Comparison of ENCODE assay signal across 15 cellular contexts in the genomic region with DNA sequence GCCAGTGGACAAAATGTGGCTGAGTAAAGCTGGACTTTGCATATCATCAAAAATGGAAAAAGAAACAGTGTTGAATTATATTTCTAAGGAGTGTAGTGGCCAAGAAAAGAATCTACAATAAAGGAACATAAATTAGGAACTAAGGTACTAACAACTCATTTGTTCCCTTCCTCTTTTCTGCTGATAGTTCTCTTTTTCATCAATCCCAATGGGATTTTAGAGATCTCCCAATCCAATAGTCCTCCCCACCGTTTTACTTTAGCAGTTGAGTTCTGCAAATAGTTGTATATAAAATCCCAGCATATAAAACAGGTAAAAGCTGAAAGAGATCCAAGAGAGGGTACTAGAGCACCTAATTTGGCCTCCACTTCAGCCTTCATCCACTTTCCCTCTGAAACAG. TPM values are rescaled to one million over a fixed set of nuclear protein-coding genes. Genes with fewer than 3 reads are reported as not detected.
DNase-seq lines count a peak whose midpoint lies in the region; ATAC-seq and TF ChIP-seq lines count a peak whose summit lies in the region.
"Had no signal": no experiment of that assay in that cellular context is flagged by ENCODE, and none has a peak within 500 bp of the region (broad histone marks: within the 10 kb centered on the region; RNA-seq: fewer than 3 reads in every experiment).

No MANE protein-coding gene starts in this region.

- H3K4me3 Mint-ChIP-seq in type B pancreatic cell = peak overlapping the region; percentile 61

- peak overlapping the region; percentile 82 for H3K4me3 ChIP-seq in left ventricle myocardium inferior
- H3K4me3 ChIP-seq in PC-3 (ENCODE audit: low read length) = no peak overlapping the region
- peak overlapping the region in 1 of 4 experiments; percentile 10 for H3K4me3 ChIP-seq in fibroblast of lung (replicated peaks in 1 of 4; ENCODE audit: control extremely low read depth in 1 of 4, insufficient read depth in 1 of 4, low read depth in 3 of 4, low read length in 4 of 4)

- H3K9ac ChIP-seq in PC-3 (ENCODE audit: low read length) (no peak overlapping the region), fibroblast of lung (ENCODE audit: insufficient read depth, low read length) (no peak overlapping the region)

- BruUV-seq in PC-3 (replicated peaks; lab: Mats Ljungman, UMichigan) = no TSS peak

- peak overlapping the region; percentile 20; the same call in 1 of the 2 replicates for H3K4me2 ChIP-seq in PC-3 (ENCODE audit: low read length)
- H3K4me2 ChIP-seq in fibroblast of lung (ENCODE audit: extremely low read depth, insufficient read depth, low read length) = peak overlapping the region; percentile 14

- no peak for DNase-seq in left ventricle myocardium inferior
- no peak for DNase-seq in cardiac septum (ENCODE audit: low spot score)
- DNase-seq in PC-3 = no peak
- no peak for DNase-seq in fibroblast of lung (ENCODE audit: low read depth in 2 of 2)
- DNase-seq in type B pancreatic cell (ENCODE audit: extremely low spot score, unreplicated experiment) = no peak
- DNase-seq in NCI-H1105 treated with DMSO at 0.1 percent for 48 hours (lab: John Stamatoyannopoulos, UW) = no peak
- DNase-seq in putamen (ENCODE audit: low spot score) = no peak
- DNase-seq: activated CD4-positive, alpha-beta T cell treated with anti-CD3 and anti-CD28 coated beads for 1 hour; KG1; mesendoderm; NCI-H2029 treated with DMSO at 0.1 percent for 48 hours; stimulated activated CD4-positive, alpha-beta T cell treated with anti-CD3 and anti-CD28 coated beads, Interleukin-12 subunit alpha, Interleukin-12 subunit beta, amount 100 ng/mL, for 4 hours had no signal

- POLR2A ChIA-PET in PC-3 (lab: Charles Lee; ENCODE audit: unreplicated experiment) = no interaction called here

- H3K27me3 ChIP-seq in left ventricle myocardium inferior (ENCODE audit: low read depth) (no peaks in the 10 kb centered on the region), PC-3 (ENCODE audit: low read length) (no peaks in the 10 kb centered on the region), fibroblast of lung (ENCODE audit: control insufficient read depth, insufficient read depth, low read length) (no peaks in the 10 kb centered on the region)

- H3K27me3 Mint-ChIP-seq in type B pancreatic cell = no peaks in the 10 kb centered on the region

- no peaks in the 10 kb centered on the region for H3K36me3 Mint-ChIP-seq in type B pancreatic cell

- H3K9me3 Mint-ChIP-seq in type B pancreatic cell = no peaks in the 10 kb centered on the region

- H3K9me3 ChIP-seq in left ventricle myocardium inferior (replicated peaks) (no peaks in the 10 kb centered on the region), PC-3 (ENCODE audit: low read length) (no peaks in the 10 kb centered on the region), fibroblast of lung (ENCODE audit: control insufficient read depth, insufficient read depth, low read depth, low read length) (no peaks in the 10 kb centered on the region)
- H3K9me3 ChIP-seq: HAP-1, thoracic aorta had no signal

- H3F3A ChIP-seq in PC-3 (ENCODE audit: low read length, unreplicated experiment) = no peaks in the 10 kb centered on the region

- TF ChIP-seq CTCF in left ventricle myocardium inferior (IDR thresholded peaks at IDR 0.05; ENCODE audit: borderline replicate concordance) (no peak), PC-3 (conservative IDR thresholded peaks at IDR 0.05; ENCODE audit: low read depth, low read length) (no peak), fibroblast of lung (conservative IDR thresholded peaks at IDR 0.05 in 1 of 2, IDR thresholded peaks at IDR 0.05 in 1 of 2; ENCODE audit: low read depth in 1 of 2, low read length in 2 of 2) (no peak), type B pancreatic cell (conservative IDR thresholded peaks at IDR 0.05) (no peak)

- intact Hi-C loops in left ventricle myocardium inferior (cut with micrococcal nuclease) = no loop called here
- intact Hi-C loops in cardiac septum (cut with DNase I) = no loop called here
- intact Hi-C loops in PC-3 (cut with micrococcal nuclease) = no loop called here

- H3K79me2 ChIP-seq in PC-3 (ENCODE audit: low read length) (peaks cover 50% of the 10 kb centered on the region), fibroblast of lung (ENCODE audit: control insufficient read depth, insufficient read depth, low read length) (peaks cover 5% of the 10 kb centered on the region)

- H2AFZ ChIP-seq in PC-3 (ENCODE audit: low read length) (no peak overlapping the region), fibroblast of lung (ENCODE audit: low read length) (no peak overlapping the region)

- H4K20me1 ChIP-seq in PC-3 (ENCODE audit: low read length) (no peaks in the 10 kb centered on the region), fibroblast of lung (ENCODE audit: control insufficient read depth, extremely low read depth, insufficient read depth, low read length) (no peaks in the 10 kb centered on the region)

- CTCF ChIA-PET in PC-3 (lab: Charles Lee) = no interaction called here

- H3K9me2 ChIP-seq in PC-3 (replicated peaks; ENCODE audit: low read length) = no peaks in the 10 kb centered on the region

- peaks cover 34% of the 10 kb centered on the region for H3K4me1 Mint-ChIP-seq in type B pancreatic cell (ENCODE audit: unreplicated experiment)

- H3K36me3 ChIP-seq in left ventricle myocardium inferior (no peaks in the 10 kb centered on the region), PC-3 (ENCODE audit: low read depth, low read length) (no peaks in the 10 kb centered on the region), fibroblast of lung (ENCODE audit: control insufficient read depth, insufficient read depth, low read length) (no peaks in the 10 kb centered on the region)
- H3K36me3 ChIP-seq: HAP-1, thoracic aorta had no signal

- H3K27ac ChIP-seq in left ventricle myocardium inferior (replicated peaks) (peak overlapping the region; percentile 91), PC-3 (ENCODE audit: low read length) (no peak overlapping the region), fibroblast of lung (ENCODE audit: insufficient read depth, low read length) (no peak overlapping the region)
- H3K27ac ChIP-seq: thoracic aorta had no signal

- H3K27ac Mint-ChIP-seq in type B pancreatic cell = no peak overlapping the region

- peaks cover 66% of the 10 kb centered on the region for H3K4me1 ChIP-seq in left ventricle myocardium inferior
- peaks cover 18% of the 10 kb centered on the region for H3K4me1 ChIP-seq in PC-3 (ENCODE audit: insufficient read depth, low read length)
- peaks cover 3% of the 10 kb centered on the region for H3K4me1 ChIP-seq in fibroblast of lung (ENCODE audit: control insufficient read depth, extremely low read depth, insufficient read depth, low read length)

- no peak for ATAC-seq in PC-3
- no peak for ATAC-seq in HG03354 (IDR thresholded peaks at IDR 0.05; ENCODE audit: poor library complexity, severe bottlenecking, unreplicated experiment)

RNA-seq across cellular contexts. Expression of a gene that starts 2.0 kb away (rescaled TPM):
- total RNA-seq in left ventricle myocardium inferior (40.2 TPM), cardiac septum (52.3 TPM), PC-3 (2014; rRNA removed) (36.6 and 51.5 TPM in 2 replicates), fibroblast of lung (46.5 and 107 TPM in 2 replicates), type B pancreatic cell (ENCODE audit: low replicate concordance) (61.1 and 77.5 TPM in 2 replicates)
- 134 and 167 TPM in 2 replicates for polyA plus RNA-seq in fibroblast of lung
- polyA plus RNA-seq in fibroblast of lung (2012) = 77.0 and 86.8 TPM in 2 replicates
- polyA minus RNA-seq in fibroblast of lung (ENCODE audit: low replicate concordance) = 16.2 and 18.3 TPM in 2 replicates

RNA-seq across cellular contexts. Expression of a gene that starts 3.3 kb away (rescaled TPM):
- total RNA-seq in left ventricle myocardium inferior (0.58 TPM), cardiac septum (0.22 TPM), PC-3 (2014; rRNA removed) (24.9 and 25.4 TPM in 2 replicates), fibroblast of lung (0.26 and 2.3 TPM in 2 replicates), type B pancreatic cell (ENCODE audit: low replicate concordance) (4.4 and 7.6 TPM in 2 replicates)
- polyA plus RNA-seq in fibroblast of lung = 3.0 and 12.2 TPM in 2 replicates
- polyA plus RNA-seq in fibroblast of lung (2012) = 2.4 and 5.6 TPM in 2 replicates
- 3.8 and 6.3 TPM in 2 replicates for polyA minus RNA-seq in fibroblast of lung (ENCODE audit: low replicate concordance)
